In the genomic region with DNA sequence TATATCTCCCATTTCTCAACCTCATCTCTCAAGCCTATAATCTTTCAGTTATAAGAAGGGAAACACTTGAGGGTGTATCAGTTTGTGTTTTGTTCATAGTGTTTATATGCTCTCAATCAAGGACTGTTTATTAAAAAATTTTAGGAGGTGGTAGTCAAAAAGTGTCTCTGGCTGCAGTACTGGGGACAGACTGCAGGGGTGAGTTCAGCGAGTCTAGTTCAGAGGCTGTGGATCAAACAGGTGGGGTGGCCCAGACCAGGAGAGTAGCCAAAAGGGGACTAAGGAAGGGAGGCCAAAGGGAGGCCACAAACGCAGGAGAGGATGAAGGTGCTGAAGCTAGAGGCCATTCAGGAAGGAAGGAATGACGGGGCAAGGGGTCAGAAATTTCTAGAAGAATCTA, we compare ENCODE assay signal across 1 cellular context.
TF ChIP-seq lines count a peak whose summit lies in the region.

No MANE protein-coding gene starts in this region.

TF ChIP-seq in H1, 55 proteins besides CTCF, POLR2A, EP300 and RAD21 (continued from another document):
- TF ChIP-seq HDAC6 (IDR thresholded peaks at IDR 0.05; ENCODE audit: low read depth, low read length) (no peak), CBX8 (IDR thresholded peaks at IDR 0.05; ENCODE audit: borderline replicate concordance, low read depth, low read length) (no peak), BACH1 (IDR thresholded peaks at IDR 0.05; ENCODE audit: low read length) (no peak), SIRT6 (IDR thresholded peaks at IDR 0.05; ENCODE audit: low read length) (no peak), RBBP5 (IDR thresholded peaks at IDR 0.05; ENCODE audit: borderline replicate concordance, low read depth, low read length) (no peak), RXRA (IDR thresholded peaks at IDR 0.05; ENCODE audit: insufficient read depth, low read depth, low read length) (no peak), KDM5A (IDR thresholded peaks at IDR 0.05; ENCODE audit: low read length) (no peak), GABPA (IDR thresholded peaks at IDR 0.05; ENCODE audit: borderline replicate concordance, insufficient read depth, low read length) (no peak), TCF12 (IDR thresholded peaks at IDR 0.05; ENCODE audit: low read depth, low read length) (no peak), SIX5 (IDR thresholded peaks at IDR 0.05; ENCODE audit: low read depth, low read length) (no peak), KDM4A (IDR thresholded peaks at IDR 0.05; ENCODE audit: low read depth, low read length, severe bottlenecking) (no peak)
- TF ChIP-seq, protein P1, sequence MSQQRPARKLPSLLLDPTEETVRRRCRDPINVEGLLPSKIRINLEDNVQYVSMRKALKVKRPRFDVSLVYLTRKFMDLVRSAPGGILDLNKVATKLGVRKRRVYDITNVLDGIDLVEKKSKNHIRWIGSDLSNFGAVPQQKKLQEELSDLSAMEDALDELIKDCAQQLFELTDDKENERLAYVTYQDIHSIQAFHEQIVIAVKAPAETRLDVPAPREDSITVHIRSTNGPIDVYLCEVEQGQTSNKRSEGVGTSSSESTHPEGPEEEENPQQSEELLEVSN (IDR thresholded peaks at IDR 0.05), result no peak
